ENCODE assay signal across 1 cellular context in the genomic region with DNA sequence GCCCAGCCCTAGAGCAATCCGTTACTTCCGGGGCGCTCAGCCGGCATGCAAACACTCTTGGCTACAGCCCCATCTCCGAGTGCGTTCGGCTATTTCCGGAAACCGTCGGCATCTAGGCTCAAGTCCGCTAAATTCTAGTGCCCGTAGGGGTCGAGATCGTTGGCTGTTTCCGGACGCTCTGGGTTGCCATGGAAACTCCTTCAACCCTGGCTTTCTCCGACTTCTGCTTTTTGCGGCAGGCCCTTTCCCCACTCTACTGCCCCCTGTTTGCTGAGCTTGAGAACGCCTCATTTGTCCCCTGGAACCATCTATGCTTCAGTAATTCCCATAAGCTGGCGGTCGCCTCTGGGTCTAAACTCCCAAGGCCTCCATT.
TF ChIP-seq lines count a peak whose summit lies in the region.

No MANE protein-coding gene starts in this region.

TF ChIP-seq in K562, 482 proteins besides CTCF, POLR2A, EP300 and RAD21 (continued from another document and continues in another):
- TF ChIP-seq MCM7 (IDR thresholded peaks at IDR 0.05) (no peak), SP1 (CRISPR knock-in tag; IDR thresholded peaks at IDR 0.05) (peak; percentile 90), ZNF282 (CRISPR knock-in tag; IDR thresholded peaks at IDR 0.05) (no peak), ILF3 (IDR thresholded peaks at IDR 0.05; ENCODE audit: borderline replicate concordance) (no peak), ZNF830 (CRISPR knock-in tag; IDR thresholded peaks at IDR 0.05) (no peak), ZBTB17 (CRISPR knock-in tag; IDR thresholded peaks at IDR 0.05) (no peak; the same call in none of the 2 replicates), ZNF778 (CRISPR knock-in tag; IDR thresholded peaks at IDR 0.05) (no peak), KAT7 (CRISPR knock-in tag; IDR thresholded peaks at IDR 0.05; ENCODE audit: borderline replicate concordance) (no peak; the same call in 1 of the 2 replicates), STAT5B (CRISPR knock-in tag; IDR thresholded peaks at IDR 0.05) (no peak), MCM2 (IDR thresholded peaks at IDR 0.05; ENCODE audit: low read depth) (no peak), OTX1 (CRISPR knock-in tag; IDR thresholded peaks at IDR 0.05) (peak; percentile 34; the same call in 1 of the 2 replicates), FOXA1 (IDR thresholded peaks at IDR 0.05; ENCODE audit: borderline replicate concordance) (no peak), CBX1 (IDR thresholded peaks at IDR 0.05; ENCODE audit: low read depth) (no peak; the same call in 1 of the 2 replicates), FOXJ2 (tag; IDR thresholded peaks at IDR 0.05) (peak; percentile 98), ZNF253 (CRISPR knock-in tag; conservative IDR thresholded peaks at IDR 0.05) (no peak), CHD1 (IDR thresholded peaks at IDR 0.05; ENCODE audit: low read length) (no peak), MAFK (IDR thresholded peaks at IDR 0.05; ENCODE audit: low read length) (peak; percentile 21; the same call in 1 of the 2 replicates), TCF7L2 (IDR thresholded peaks at IDR 0.05; ENCODE audit: low read depth, low read length) (no peak), SRF (CRISPR knock-in tag; IDR thresholded peaks at IDR 0.05) (0 out of 4 replicates have a peak, but pooled peaks of 1 of the 2 experiments have one; percentile 24), RFX1 (IDR thresholded peaks at IDR 0.05) (peak; percentile 100), ELF4 (CRISPR knock-in tag; IDR thresholded peaks at IDR 0.05) (no peak), PHB2 (IDR thresholded peaks at IDR 0.05; ENCODE audit: low read depth) (no peak), MIER1 (IDR thresholded peaks at IDR 0.05; ENCODE audit: low read depth) (no peak), SREBF2 (CRISPR knock-in tag; IDR thresholded peaks at IDR 0.05) (no peak), GATA2 (CRISPR knock-in tag; IDR thresholded peaks at IDR 0.05) (no peak), MTA2 (IDR thresholded peaks at IDR 0.05; ENCODE audit: low read depth) (no peak), CAMTA2 (CRISPR knock-in tag; conservative IDR thresholded peaks at IDR 0.05) (no peak), CBX3 (IDR thresholded peaks at IDR 0.05; ENCODE audit: borderline replicate concordance in 1 of 2, low read length in 2 of 2) (no peak), RBM14 (IDR thresholded peaks at IDR 0.05; ENCODE audit: borderline replicate concordance, insufficient read depth, low read depth, low read length) (no peak), BRD9 (IDR thresholded peaks at IDR 0.05; ENCODE audit: low read depth, partially characterized antibody) (peak; percentile 6), POU5F1 (IDR thresholded peaks at IDR 0.05; ENCODE audit: borderline replicate concordance, low read depth, low read length, partially characterized antibody) (no peak), MAZ (CRISPR knock-in tag; conservative IDR thresholded peaks at IDR 0.05 in 1 of 2, IDR thresholded peaks at IDR 0.05 in 1 of 2) (peak in 1 of 2 experiments; percentile 69; a peak in 3 of 4 replicates), CREM (IDR thresholded peaks at IDR 0.05; ENCODE audit: low read depth) (peak; percentile 60)
- TF ChIP-seq, protein P1, sequence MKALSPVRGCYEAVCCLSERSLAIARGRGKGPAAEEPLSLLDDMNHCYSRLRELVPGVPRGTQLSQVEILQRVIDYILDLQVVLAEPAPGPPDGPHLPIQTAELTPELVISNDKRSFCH (CRISPR knock-in tag; IDR thresholded peaks at IDR 0.05): no peak
- TF ChIP-seq, protein P1 (tag; IDR thresholded peaks at IDR 0.05): no peak
- TF ChIP-seq, protein P2, sequence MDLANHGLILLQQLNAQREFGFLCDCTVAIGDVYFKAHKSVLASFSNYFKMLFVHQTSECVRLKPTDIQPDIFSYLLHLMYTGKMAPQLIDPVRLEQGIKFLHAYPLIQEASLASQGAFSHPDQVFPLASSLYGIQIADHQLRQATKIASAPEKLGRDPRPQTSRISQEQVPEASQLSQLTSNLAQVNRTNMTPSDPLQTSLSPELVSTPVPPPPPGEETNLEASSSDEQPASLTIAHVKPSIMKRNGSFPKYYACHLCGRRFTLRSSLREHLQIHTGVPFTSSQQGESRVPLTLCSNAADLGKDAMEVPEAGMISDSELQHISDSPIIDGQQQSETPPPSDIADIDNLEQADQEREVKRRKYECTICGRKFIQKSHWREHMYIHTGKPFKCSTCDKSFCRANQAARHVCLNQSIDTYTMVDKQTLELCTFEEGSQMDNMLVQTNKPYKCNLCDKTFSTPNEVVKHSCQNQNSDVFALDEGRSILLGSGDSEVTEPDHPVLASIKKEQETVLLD (IDR thresholded peaks at IDR 0.05): no peak
- TF ChIP-seq, protein P3, sequence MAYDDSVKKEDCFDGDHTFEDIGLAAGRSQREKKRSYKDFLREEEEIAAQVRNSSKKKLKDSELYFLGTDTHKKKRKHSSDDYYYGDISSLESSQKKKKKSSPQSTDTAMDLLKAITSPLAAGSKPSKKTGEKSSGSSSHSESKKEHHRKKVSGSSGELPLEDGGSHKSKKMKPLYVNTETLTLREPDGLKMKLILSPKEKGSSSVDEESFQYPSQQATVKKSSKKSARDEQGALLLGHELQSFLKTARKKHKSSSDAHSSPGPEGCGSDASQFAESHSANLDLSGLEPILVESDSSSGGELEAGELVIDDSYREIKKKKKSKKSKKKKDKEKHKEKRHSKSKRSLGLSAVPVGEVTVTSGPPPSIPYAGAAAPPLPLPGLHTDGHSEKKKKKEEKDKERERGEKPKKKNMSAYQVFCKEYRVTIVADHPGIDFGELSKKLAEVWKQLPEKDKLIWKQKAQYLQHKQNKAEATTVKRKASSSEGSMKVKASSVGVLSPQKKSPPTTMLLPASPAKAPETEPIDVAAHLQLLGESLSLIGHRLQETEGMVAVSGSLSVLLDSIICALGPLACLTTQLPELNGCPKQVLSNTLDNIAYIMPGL (CRISPR knock-in tag; IDR thresholded peaks at IDR 0.05): peak; percentile 63; the same call in 1 of the 2 replicates
- TF ChIP-seq, protein P4, sequence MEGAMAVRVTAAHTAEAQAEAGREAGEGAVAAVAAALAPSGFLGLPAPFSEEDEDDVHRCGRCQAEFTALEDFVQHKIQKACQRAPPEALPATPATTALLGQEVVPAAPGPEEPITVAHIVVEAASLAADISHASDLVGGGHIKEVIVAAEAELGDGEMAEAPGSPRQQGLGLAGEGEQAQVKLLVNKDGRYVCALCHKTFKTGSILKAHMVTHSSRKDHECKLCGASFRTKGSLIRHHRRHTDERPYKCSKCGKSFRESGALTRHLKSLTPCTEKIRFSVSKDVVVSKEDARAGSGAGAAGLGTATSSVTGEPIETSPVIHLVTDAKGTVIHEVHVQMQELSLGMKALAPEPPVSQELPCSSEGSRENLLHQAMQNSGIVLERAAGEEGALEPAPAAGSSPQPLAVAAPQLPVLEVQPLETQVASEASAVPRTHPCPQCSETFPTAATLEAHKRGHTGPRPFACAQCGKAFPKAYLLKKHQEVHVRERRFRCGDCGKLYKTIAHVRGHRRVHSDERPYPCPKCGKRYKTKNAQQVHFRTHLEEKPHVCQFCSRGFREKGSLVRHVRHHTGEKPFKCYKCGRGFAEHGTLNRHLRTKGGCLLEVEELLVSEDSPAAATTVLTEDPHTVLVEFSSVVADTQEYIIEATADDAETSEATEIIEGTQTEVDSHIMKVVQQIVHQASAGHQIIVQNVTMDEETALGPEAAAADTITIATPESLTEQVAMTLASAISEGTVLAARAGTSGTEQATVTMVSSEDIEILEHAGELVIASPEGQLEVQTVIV (CRISPR knock-in tag; IDR thresholded peaks at IDR 0.05; ENCODE audit: borderline replicate concordance): peak; percentile 87; the same call in 1 of the 2 replicates
- TF ChIP-seq, protein P5, sequence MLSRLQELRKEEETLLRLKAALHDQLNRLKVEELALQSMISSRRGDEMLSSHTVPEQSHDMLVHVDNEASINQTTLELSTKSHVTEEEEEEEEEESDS (CRISPR knock-in tag; IDR thresholded peaks at IDR 0.05): no peak
- TF ChIP-seq, protein P6, sequence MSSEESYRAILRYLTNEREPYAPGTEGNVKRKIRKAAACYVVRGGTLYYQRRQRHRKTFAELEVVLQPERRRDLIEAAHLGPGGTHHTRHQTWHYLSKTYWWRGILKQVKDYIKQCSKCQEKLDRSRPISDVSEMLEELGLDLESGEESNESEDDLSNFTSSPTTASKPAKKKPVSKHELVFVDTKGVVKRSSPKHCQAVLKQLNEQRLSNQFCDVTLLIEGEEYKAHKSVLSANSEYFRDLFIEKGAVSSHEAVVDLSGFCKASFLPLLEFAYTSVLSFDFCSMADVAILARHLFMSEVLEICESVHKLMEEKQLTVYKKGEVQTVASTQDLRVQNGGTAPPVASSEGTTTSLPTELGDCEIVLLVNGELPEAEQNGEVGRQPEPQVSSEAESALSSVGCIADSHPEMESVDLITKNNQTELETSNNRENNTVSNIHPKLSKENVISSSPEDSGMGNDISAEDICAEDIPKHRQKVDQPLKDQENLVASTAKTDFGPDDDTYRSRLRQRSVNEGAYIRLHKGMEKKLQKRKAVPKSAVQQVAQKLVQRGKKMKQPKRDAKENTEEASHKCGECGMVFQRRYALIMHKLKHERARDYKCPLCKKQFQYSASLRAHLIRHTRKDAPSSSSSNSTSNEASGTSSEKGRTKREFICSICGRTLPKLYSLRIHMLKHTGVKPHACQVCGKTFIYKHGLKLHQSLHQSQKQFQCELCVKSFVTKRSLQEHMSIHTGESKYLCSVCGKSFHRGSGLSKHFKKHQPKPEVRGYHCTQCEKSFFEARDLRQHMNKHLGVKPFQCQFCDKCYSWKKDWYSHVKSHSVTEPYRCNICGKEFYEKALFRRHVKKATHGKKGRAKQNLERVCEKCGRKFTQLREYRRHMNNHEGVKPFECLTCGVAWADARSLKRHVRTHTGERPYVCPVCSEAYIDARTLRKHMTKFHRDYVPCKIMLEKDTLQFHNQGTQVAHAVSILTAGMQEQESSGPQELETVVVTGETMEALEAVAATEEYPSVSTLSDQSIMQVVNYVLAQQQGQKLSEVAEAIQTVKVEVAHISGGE (CRISPR knock-in tag; IDR thresholded peaks at IDR 0.05): peak in 1 of 3 experiments; percentile 91; a peak in 2 of 6 replicates
- TF ChIP-seq, protein P7, sequence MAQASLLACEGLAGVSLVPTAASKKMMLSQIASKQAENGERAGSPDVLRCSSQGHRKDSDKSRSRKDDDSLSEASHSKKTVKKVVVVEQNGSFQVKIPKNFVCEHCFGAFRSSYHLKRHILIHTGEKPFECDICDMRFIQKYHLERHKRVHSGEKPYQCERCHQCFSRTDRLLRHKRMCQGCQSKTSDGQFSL (CRISPR knock-in tag; IDR thresholded peaks at IDR 0.05): no peak
- TF ChIP-seq, protein P7 (tag; IDR thresholded peaks at IDR 0.05): no peak
- TF ChIP-seq, protein P8, sequence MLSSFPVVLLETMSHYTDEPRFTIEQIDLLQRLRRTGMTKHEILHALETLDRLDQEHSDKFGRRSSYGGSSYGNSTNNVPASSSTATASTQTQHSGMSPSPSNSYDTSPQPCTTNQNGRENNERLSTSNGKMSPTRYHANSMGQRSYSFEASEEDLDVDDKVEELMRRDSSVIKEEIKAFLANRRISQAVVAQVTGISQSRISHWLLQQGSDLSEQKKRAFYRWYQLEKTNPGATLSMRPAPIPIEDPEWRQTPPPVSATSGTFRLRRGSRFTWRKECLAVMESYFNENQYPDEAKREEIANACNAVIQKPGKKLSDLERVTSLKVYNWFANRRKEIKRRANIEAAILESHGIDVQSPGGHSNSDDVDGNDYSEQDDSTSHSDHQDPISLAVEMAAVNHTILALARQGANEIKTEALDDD (IDR thresholded peaks at IDR 0.05): no peak
- TF ChIP-seq, protein P9, sequence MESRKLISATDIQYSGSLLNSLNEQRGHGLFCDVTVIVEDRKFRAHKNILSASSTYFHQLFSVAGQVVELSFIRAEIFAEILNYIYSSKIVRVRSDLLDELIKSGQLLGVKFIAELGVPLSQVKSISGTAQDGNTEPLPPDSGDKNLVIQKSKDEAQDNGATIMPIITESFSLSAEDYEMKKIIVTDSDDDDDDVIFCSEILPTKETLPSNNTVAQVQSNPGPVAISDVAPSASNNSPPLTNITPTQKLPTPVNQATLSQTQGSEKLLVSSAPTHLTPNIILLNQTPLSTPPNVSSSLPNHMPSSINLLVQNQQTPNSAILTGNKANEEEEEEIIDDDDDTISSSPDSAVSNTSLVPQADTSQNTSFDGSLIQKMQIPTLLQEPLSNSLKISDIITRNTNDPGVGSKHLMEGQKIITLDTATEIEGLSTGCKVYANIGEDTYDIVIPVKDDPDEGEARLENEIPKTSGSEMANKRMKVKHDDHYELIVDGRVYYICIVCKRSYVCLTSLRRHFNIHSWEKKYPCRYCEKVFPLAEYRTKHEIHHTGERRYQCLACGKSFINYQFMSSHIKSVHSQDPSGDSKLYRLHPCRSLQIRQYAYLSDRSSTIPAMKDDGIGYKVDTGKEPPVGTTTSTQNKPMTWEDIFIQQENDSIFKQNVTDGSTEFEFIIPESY (CRISPR knock-in tag; IDR thresholded peaks at IDR 0.05): peak; percentile 56; the same call in 1 of the 2 replicates
- TF ChIP-seq, protein P10, sequence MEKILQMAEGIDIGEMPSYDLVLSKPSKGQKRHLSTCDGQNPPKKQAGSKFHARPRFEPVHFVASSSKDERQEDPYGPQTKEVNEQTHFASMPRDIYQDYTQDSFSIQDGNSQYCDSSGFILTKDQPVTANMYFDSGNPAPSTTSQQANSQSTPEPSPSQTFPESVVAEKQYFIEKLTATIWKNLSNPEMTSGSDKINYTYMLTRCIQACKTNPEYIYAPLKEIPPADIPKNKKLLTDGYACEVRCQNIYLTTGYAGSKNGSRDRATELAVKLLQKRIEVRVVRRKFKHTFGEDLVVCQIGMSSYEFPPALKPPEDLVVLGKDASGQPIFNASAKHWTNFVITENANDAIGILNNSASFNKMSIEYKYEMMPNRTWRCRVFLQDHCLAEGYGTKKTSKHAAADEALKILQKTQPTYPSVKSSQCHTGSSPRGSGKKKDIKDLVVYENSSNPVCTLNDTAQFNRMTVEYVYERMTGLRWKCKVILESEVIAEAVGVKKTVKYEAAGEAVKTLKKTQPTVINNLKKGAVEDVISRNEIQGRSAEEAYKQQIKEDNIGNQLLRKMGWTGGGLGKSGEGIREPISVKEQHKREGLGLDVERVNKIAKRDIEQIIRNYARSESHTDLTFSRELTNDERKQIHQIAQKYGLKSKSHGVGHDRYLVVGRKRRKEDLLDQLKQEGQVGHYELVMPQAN (IDR thresholded peaks at IDR 0.05; ENCODE audit: borderline replicate concordance): peak; percentile 86; the same call in 1 of the 2 replicates
- TF ChIP-seq, protein P11, sequence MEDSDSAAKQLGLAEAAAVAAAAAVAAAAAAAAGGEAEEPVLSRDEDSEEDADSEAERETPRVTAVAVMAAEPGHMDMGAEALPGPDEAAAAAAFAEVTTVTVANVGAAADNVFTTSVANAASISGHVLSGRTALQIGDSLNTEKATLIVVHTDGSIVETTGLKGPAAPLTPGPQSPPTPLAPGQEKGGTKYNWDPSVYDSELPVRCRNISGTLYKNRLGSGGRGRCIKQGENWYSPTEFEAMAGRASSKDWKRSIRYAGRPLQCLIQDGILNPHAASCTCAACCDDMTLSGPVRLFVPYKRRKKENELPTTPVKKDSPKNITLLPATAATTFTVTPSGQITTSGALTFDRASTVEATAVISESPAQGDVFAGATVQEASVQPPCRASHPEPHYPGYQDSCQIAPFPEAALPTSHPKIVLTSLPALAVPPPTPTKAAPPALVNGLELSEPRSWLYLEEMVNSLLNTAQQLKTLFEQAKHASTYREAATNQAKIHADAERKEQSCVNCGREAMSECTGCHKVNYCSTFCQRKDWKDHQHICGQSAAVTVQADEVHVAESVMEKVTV (CRISPR knock-in tag; IDR thresholded peaks at IDR 0.05): peak; percentile 100
